12 cellular contexts compared by ENCODE assay signal in genomic region chr22:20940178-20940790, GRCh38. TPM values are rescaled to one million over a fixed set of nuclear protein-coding genes. Genes with fewer than 3 reads are reported as not detected.
DNase-seq lines count a peak whose midpoint lies in the region; ATAC-seq and TF ChIP-seq lines count a peak whose summit lies in the region.
"Had no signal": no experiment of that assay in that cellular context is flagged by ENCODE, and none has a peak within 500 bp of the region (broad histone marks: within the 10 kb centered on the region; RNA-seq: fewer than 3 reads in every experiment).

No MANE protein-coding gene starts in this region.

- peaks cover 29% of the 10 kb centered on the region for H3K79me2 ChIP-seq in trophoblast cell (ENCODE audit: control insufficient read depth, insufficient read depth, low read length, poor library complexity)

- H3K18ac ChIP-seq in trophoblast cell (ENCODE audit: low read length) = no peak overlapping the region

- peaks cover 16 to 21% of the 10 kb centered on the region in 2 experiments for H3K36me3 ChIP-seq in trophoblast cell (ENCODE audit: control insufficient read depth in 1 of 2, insufficient read depth in 2 of 2, low read length in 2 of 2)
- peaks cover 22% of the 10 kb centered on the region for H3K36me3 ChIP-seq in upper lobe of right lung

- H3K79me1 ChIP-seq in trophoblast cell (ENCODE audit: low read length) = no peaks in the 10 kb centered on the region

- H2AK5ac ChIP-seq in trophoblast cell (ENCODE audit: low read length) = no peak overlapping the region

- intact Hi-C loops in upper lobe of right lung (cut with DNase I) = no loop called here

- no peak for TF ChIP-seq CTCF in upper lobe of right lung (IDR thresholded peaks at IDR 0.05)

- H3K9ac ChIP-seq in trophoblast cell (ENCODE audit: low read length) = no peak overlapping the region

- H3K9me3 ChIP-seq in trophoblast cell (ENCODE audit: insufficient read depth, low read depth, low read length) (no peaks in the 10 kb centered on the region), upper lobe of right lung (no peaks in the 10 kb centered on the region)

- H4K91ac ChIP-seq in trophoblast cell (ENCODE audit: low read depth, low read length) = no peak overlapping the region

- H4K8ac ChIP-seq in trophoblast cell (ENCODE audit: low read depth, low read length) = no peak overlapping the region

- no peak overlapping the region for H2BK120ac ChIP-seq in trophoblast cell (ENCODE audit: insufficient read depth, low read length, poor library complexity)

- peak; percentile 78 for DNase-seq in DMS 273 (lab: John Stamatoyannopoulos, UW; ENCODE audit: unreplicated experiment)
- peak; percentile 54 to 89 for DNase-seq in NCI-H524 (lab: John Stamatoyannopoulos, UW)
- peak; percentile 25 for DNase-seq in epidermal melanocyte (ENCODE audit: insufficient read length, low spot score)
- DNase-seq in trophoblast cell = peak in 1 of 2 donors; percentile 73
- DNase-seq in upper lobe of right lung = no peak
- DNase-seq in NCI-H510A (lab: John Stamatoyannopoulos, UW) = no peak
- DNase-seq: activated CD8-positive, alpha-beta T cell treated with anti-CD3 and anti-CD28 coated beads for 36 hours; activated naive CD4-positive, alpha-beta T cell treated with Interleukin-2 at 50 U/mL for 16 hours; RPMI8226 had no signal

- ATAC-seq in upper lobe of right lung (no peak), HG02852 (IDR thresholded peaks at IDR 0.05; ENCODE audit: unreplicated experiment) (no peak)
- ATAC-seq: activated CD8-positive, alpha-beta T cell treated with anti-CD3 and anti-CD28 coated beads for 36 hours; GM12878 had no signal

- H3K14ac ChIP-seq in trophoblast cell (ENCODE audit: low read length) = no peak overlapping the region

- H2AFZ ChIP-seq in trophoblast cell (ENCODE audit: insufficient read depth, low read length, poor library complexity) = no peak overlapping the region

- H3K27ac ChIP-seq in trophoblast cell (ENCODE audit: low read depth, low read length) = no peak overlapping the region
- no peak overlapping the region for H3K27ac ChIP-seq in upper lobe of right lung
- H3K27ac ChIP-seq: cardiac muscle cell had no signal

- H3K4me3 ChIP-seq in trophoblast cell (ENCODE audit: low read depth, low read length) = no peak overlapping the region
- H3K4me3 ChIP-seq in upper lobe of right lung = no peak overlapping the region
- H3K4me3 ChIP-seq: cardiac muscle cell, GM12878 had no signal

- H3K23ac ChIP-seq in trophoblast cell (ENCODE audit: low read length) = no peak overlapping the region

- H3K4me2 ChIP-seq in trophoblast cell (ENCODE audit: low read length) = no peak overlapping the region

- H4K12ac ChIP-seq in trophoblast cell (ENCODE audit: low read depth, low read length) = no peak overlapping the region

- no peak overlapping the region for H2BK5ac ChIP-seq in trophoblast cell (ENCODE audit: low read depth, low read length, poor library complexity)

- H3K27me3 ChIP-seq in trophoblast cell (ENCODE audit: insufficient read depth, low read length) = no peaks in the 10 kb centered on the region
- H3K27me3 ChIP-seq in upper lobe of right lung = no peaks in the 10 kb centered on the region
- H3K27me3 ChIP-seq: cardiac muscle cell had no signal

- peaks cover 4 to 7% of the 10 kb centered on the region in 2 experiments for H3K4me1 ChIP-seq in trophoblast cell (ENCODE audit: control insufficient read depth in 1 of 2, insufficient read depth in 2 of 2, low read length in 2 of 2)
- peaks cover 55% of the 10 kb centered on the region for H3K4me1 ChIP-seq in upper lobe of right lung

- H3K4ac ChIP-seq in trophoblast cell (ENCODE audit: low read depth, low read length) = peak overlapping the region; percentile 83

- WGBS in trophoblast cell (ENCODE audit: extremely low coverage, insufficient coverage, insufficient read length) = no CpG with 5 or more reads among the region's 4 CpGs

- H2BK12ac ChIP-seq in trophoblast cell (ENCODE audit: low read length) = no peak overlapping the region

RNA-seq across cellular contexts. Expression of gene CRKL, which starts 23.1 kb away (rescaled TPM):
- 43.3 and 44.5 TPM in 2 replicates for polyA plus RNA-seq in trophoblast cell (2013)
- 60.8 TPM for total RNA-seq in upper lobe of right lung

RNA-seq across cellular contexts. Expression of gene AIFM3, which starts 26.8 kb away (rescaled TPM):
- polyA plus RNA-seq in trophoblast cell (2013) = 0.31 and 0.49 TPM in 2 replicates
- total RNA-seq in upper lobe of right lung = 5.7 TPM

RNA-seq across cellular contexts. Expression of gene LZTR1, which starts 41.8 kb away (rescaled TPM):
- 17.9 and 19.9 TPM in 2 replicates for polyA plus RNA-seq in trophoblast cell (2013)
- 56.7 TPM for total RNA-seq in upper lobe of right lung

Comparison
In these comparisons a context has a peak if more than half of its experiments do, and no peak if none do; other contexts are left out.
1. DNase-seq: peak in DMS 273 (single experiment), NCI-H524 (2 of 2) and epidermal melanocyte (single experiment); none in upper lobe of right lung (single experiment) and NCI-H510A (single experiment).